ENCODE assay signal across 29 cellular contexts in the genomic region with DNA sequence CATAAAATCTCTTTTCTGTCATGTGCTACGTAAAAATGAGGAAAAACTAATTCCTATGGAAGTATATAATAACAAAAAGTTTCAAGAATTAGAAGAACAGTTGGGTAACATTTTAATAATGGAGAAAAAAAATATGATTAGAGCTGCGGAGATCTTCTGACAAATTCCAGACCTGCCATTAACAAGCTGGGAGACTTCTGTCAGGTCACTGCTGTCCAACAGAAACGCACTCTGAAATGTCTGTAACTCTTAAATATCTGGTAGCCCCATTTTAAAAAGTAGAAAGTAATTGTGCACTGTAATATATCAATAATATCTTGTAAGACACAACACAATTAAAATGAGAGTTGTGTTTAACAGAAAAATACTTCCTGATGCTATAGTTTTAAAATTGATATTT.
"Had no signal": no experiment of that assay in that cellular context is flagged by ENCODE, and none has a peak within 500 bp of the region (broad histone marks: within the 10 kb centered on the region; RNA-seq: fewer than 3 reads in every experiment).

No MANE protein-coding gene starts in this region.

- H3K27me3 ChIP-seq: dorsolateral prefrontal cortex had no signal

- H3K4me3 Mint-ChIP-seq: activated CD8-positive, alpha-beta T cell treated with anti-CD3 and anti-CD28 coated beads for 36 hours; activated naive CD8-positive, alpha-beta T cell; activated T-cell treated with anti-CD3 and anti-CD28 coated beads, Interleukin-2, amount 50 U/mL, for 4 hours; activated T-helper 17 cell treated with anti-CD3 and anti-CD28 coated beads, Interleukin-2, amount 50 U/mL, for 72 hours; central memory CD8-positive, alpha-beta T cell; dendritic cell treated with granulocyte-macrophage colony-stimulating factor and Interleukin-4, amounts not matched to agents 40 ng/mL and 50 ng/mL, for 4 days; endodermal cell; T-helper 17 cell; T-helper 2 cell treated with Interferon-gamma antibody and Interleukin-4, amounts not matched to agents 5 μg/mL and 100 μg/mL, for 36 hours; WTC11 had no signal

- ATAC-seq: activated CD8-positive, alpha-beta T cell treated with anti-CD3 and anti-CD28 coated beads for 36 hours; activated T-cell treated with anti-CD3 and anti-CD28 coated beads, Interleukin-2, amount 50 U/mL, for 4 hours; activated T-helper 17 cell treated with anti-CD3 and anti-CD28 coated beads, Interleukin-2, amount 50 U/mL, for 72 hours; esophagus mucosa; T-helper 17 cell had no signal

- H3K9me3 Mint-ChIP-seq: activated CD8-positive, alpha-beta T cell treated with anti-CD3 and anti-CD28 coated beads for 36 hours; activated T-cell treated with anti-CD3 and anti-CD28 coated beads, Interleukin-2, amount 50 U/mL, for 4 hours; activated T-helper 17 cell treated with anti-CD3 and anti-CD28 coated beads, Interleukin-2, amount 50 U/mL, for 72 hours; central memory CD8-positive, alpha-beta T cell; dendritic cell treated with granulocyte-macrophage colony-stimulating factor and Interleukin-4, amounts not matched to agents 40 ng/mL and 50 ng/mL, for 4 days; endodermal cell; T-helper 2 cell treated with Interferon-gamma antibody and Interleukin-4, amounts not matched to agents 5 μg/mL and 100 μg/mL, for 36 hours; WTC11 had no signal

- H3K27ac ChIP-seq: coronary artery, dorsolateral prefrontal cortex had no signal

- H3K27me3 Mint-ChIP-seq: activated CD8-positive, alpha-beta T cell treated with anti-CD3 and anti-CD28 coated beads for 36 hours; central memory CD8-positive, alpha-beta T cell; dendritic cell treated with granulocyte-macrophage colony-stimulating factor and Interleukin-4, amounts not matched to agents 40 ng/mL and 50 ng/mL, for 4 days; T-helper 17 cell had no signal

- H3K27ac Mint-ChIP-seq: activated CD8-positive, alpha-beta T cell treated with anti-CD3 and anti-CD28 coated beads for 36 hours; activated naive CD8-positive, alpha-beta T cell; activated T-helper 17 cell treated with anti-CD3 and anti-CD28 coated beads, Interleukin-2, amount 50 U/mL, for 72 hours; dendritic cell treated with granulocyte-macrophage colony-stimulating factor and Interleukin-4, amounts not matched to agents 40 ng/mL and 50 ng/mL, for 4 days; endodermal cell; T-helper 17 cell; T-helper 2 cell treated with Interferon-gamma antibody and Interleukin-4, amounts not matched to agents 5 μg/mL and 100 μg/mL, for 36 hours; WTC11 had no signal

- H3K4me1 Mint-ChIP-seq: activated T-helper 17 cell treated with anti-CD3 and anti-CD28 coated beads, Interleukin-2, amount 50 U/mL, for 72 hours; central memory CD8-positive, alpha-beta T cell; T-helper 17 cell had no signal

- DNase-seq: activated CD4-positive, alpha-beta T cell treated with anti-CD3 and anti-CD28 coated beads for 1 hour; activated CD4-positive, alpha-beta T cell treated with anti-CD3 and anti-CD28 coated beads for 4 hours; activated CD4-positive, alpha-beta T cell treated with anti-CD3 and anti-CD28 coated beads, Interleukin-2, amount 50 U/mL, for 1 hour; activated CD4-positive, alpha-beta T cell treated with anti-CD3 and anti-CD28 coated beads, Interleukin-2, amount 50 U/mL, for 48 hours; activated CD8-positive, alpha-beta memory T cell treated with anti-CD3 and anti-CD28 coated beads for 24 hours; activated CD8-positive, alpha-beta T cell treated with anti-CD3 and anti-CD28 coated beads for 36 hours; activated effector memory CD4-positive, alpha-beta T cell treated with Interleukin-2 at 50 U/mL for 16 hours; activated gamma-delta T cell treated with Interleukin-2 at 50 U/mL for 16 hours; activated naive CD4-positive, alpha-beta T cell treated with anti-CD3 and anti-CD28 coated beads, Interleukin-2, amount 50 U/mL, for 16 hours; activated naive CD4-positive, alpha-beta T cell treated with Interleukin-2 at 50 U/mL for 16 hours; activated T-cell treated with anti-CD3 and anti-CD28 coated beads, Interleukin-2, amount 50 U/mL, for 4 hours; amniotic stem cell; anterior cingulate cortex; dorsolateral prefrontal cortex; effector memory CD4-positive, alpha-beta T cell; endodermal cell; foreskin fibroblast; head of caudate nucleus; T-helper 1 cell; T-helper 17 cell; T1000 had no signal

- H3K4me3 ChIP-seq: coronary artery, dorsolateral prefrontal cortex had no signal

- H3K36me3 Mint-ChIP-seq: activated naive CD8-positive, alpha-beta T cell; WTC11 had no signal
